Comparison of ENCODE assay signal across 13 cellular contexts in genomic region chr3:187136936-187137335, GRCh38. TPM values are rescaled to one million over a fixed set of nuclear protein-coding genes. Genes with fewer than 3 reads are reported as not detected.
A peak's percentile ranks its signal among the peaks of the same experiment; 100 is the strongest.
DNase-seq lines count a peak whose midpoint lies in the region; ATAC-seq and TF ChIP-seq lines count a peak whose summit lies in the region.
"Had no signal": no experiment of that assay in that cellular context is flagged by ENCODE, and none has a peak within 500 bp of the region (broad histone marks: within the 10 kb centered on the region; RNA-seq: fewer than 3 reads in every experiment).

No MANE protein-coding gene starts in this region.

- H3K9me3 Mint-ChIP-seq in activated T-cell treated with anti-CD3 and anti-CD28 coated beads, Interleukin-2, amount 50 U/mL, for 72 hours = peaks cover 4 to 11% of the 10 kb centered on the region in 2 donors

- TF ChIP-seq CTCF in NB4 (IDR thresholded peaks at IDR 0.05; ENCODE audit: low read depth, low read length) (no peak), choroid plexus epithelial cell (conservative IDR thresholded peaks at IDR 0.05; ENCODE audit: low read depth, low read length) (no peak)

- no peak for TF ChIP-seq POLR2A in NB4 (IDR thresholded peaks at IDR 0.05; ENCODE audit: extremely low read depth, insufficient read length)

- peaks cover 15 to 24% of the 10 kb centered on the region in 2 donors for H3K36me3 Mint-ChIP-seq in activated T-cell treated with anti-CD3 and anti-CD28 coated beads, Interleukin-2, amount 50 U/mL, for 72 hours (ENCODE audit: insufficient read depth in 2 of 2)

- peaks cover 49% of the 10 kb centered on the region for H3K4me1 Mint-ChIP-seq in activated T-cell treated with anti-CD3 and anti-CD28 coated beads, Interleukin-2, amount 50 U/mL, for 72 hours (ENCODE audit: low read depth)

- DNase-seq in activated T-cell treated with anti-CD3 and anti-CD28 coated beads, Interleukin-2, amount 50 U/mL, for 72 hours = peak; percentile 25 to 39
- DNase-seq in activated T-cell treated with anti-CD3 and anti-CD28 coated beads, Interleukin-2, amount 50 U/mL, for 1 hour = no peak
- peak; percentile 60 for DNase-seq in NB4 (ENCODE audit: low read depth)
- DNase-seq in choroid plexus epithelial cell (ENCODE audit: low read depth) = peak; percentile 44
- peak; percentile 33 for DNase-seq in stromal cell of bone marrow (ENCODE audit: low read depth)
- no peak for DNase-seq in DMS 273 (lab: John Stamatoyannopoulos, UW; ENCODE audit: unreplicated experiment)
- no peak for DNase-seq in NCI-H2196 (lab: John Stamatoyannopoulos, UW; ENCODE audit: unreplicated experiment)
- DNase-seq: activated CD8-positive, alpha-beta T cell treated with anti-CD3 and anti-CD28 coated beads for 36 hours; activated naive CD4-positive, alpha-beta T cell; stimulated activated CD8-positive, alpha-beta memory T cell treated with anti-CD3 and anti-CD28 coated beads, Interleukin-4, amount 100 ng/mL, for 48 hours had no signal

- peak overlapping the region; percentile 17 to 48 for H3K4me3 Mint-ChIP-seq in activated T-cell treated with anti-CD3 and anti-CD28 coated beads, Interleukin-2, amount 50 U/mL, for 72 hours
- H3K4me3 Mint-ChIP-seq: activated CD8-positive, alpha-beta T cell treated with anti-CD3 and anti-CD28 coated beads for 36 hours; GM23338; T-helper 1 cell treated with Interleukin-12 subunit alpha and Interleukin-12 subunit beta and Interleukin-4 antibody, amounts not matched to agents 30 μg/mL and 1 μg/mL, for 36 hours had no signal

- no peak overlapping the region for H3K27ac Mint-ChIP-seq in activated T-cell treated with anti-CD3 and anti-CD28 coated beads, Interleukin-2, amount 50 U/mL, for 72 hours
- H3K27ac Mint-ChIP-seq: activated CD8-positive, alpha-beta T cell treated with anti-CD3 and anti-CD28 coated beads for 36 hours; GM23338; T-helper 1 cell treated with Interleukin-12 subunit alpha and Interleukin-12 subunit beta and Interleukin-4 antibody, amounts not matched to agents 30 μg/mL and 1 μg/mL, for 36 hours had no signal

- H3K27me3 Mint-ChIP-seq in activated T-cell treated with anti-CD3 and anti-CD28 coated beads, Interleukin-2, amount 50 U/mL, for 72 hours (ENCODE audit: low read depth) = no peaks in the 10 kb centered on the region
- H3K27me3 Mint-ChIP-seq: activated CD8-positive, alpha-beta T cell treated with anti-CD3 and anti-CD28 coated beads for 36 hours had no signal

- H3K4me3 ChIP-seq in NB4 (ENCODE audit: low read depth, low read length) (no peak overlapping the region), choroid plexus epithelial cell (ENCODE audit: low read depth, low read length) (no peak overlapping the region)
- H3K4me3 ChIP-seq: GM23338 had no signal

- no peak for ATAC-seq in activated T-cell treated with anti-CD3 and anti-CD28 coated beads, Interleukin-2, amount 50 U/mL, for 72 hours (replicated peaks in 1 of 2)
- no peak for ATAC-seq in GM19463 (IDR thresholded peaks at IDR 0.05; ENCODE audit: unreplicated experiment)
- ATAC-seq: activated CD8-positive, alpha-beta T cell treated with anti-CD3 and anti-CD28 coated beads for 36 hours; GM23338 had no signal

RNA-seq across cellular contexts. Expression of gene RPL39L, which starts 2.4 kb away (rescaled TPM):
- 10 to 100 TPM; 32.0 to 35.9 TPM for total RNA-seq in activated T-cell treated with anti-CD3 and anti-CD28 coated beads, Interleukin-2, amount 50 U/mL, for 72 hours

Comparison
In these comparisons a context has a peak if more than half of its experiments do, and no peak if none do; other contexts are left out.
1. DNase-seq: peak in activated T-cell treated with anti-CD3 and anti-CD28 coated beads, Interleukin-2, amount 50 U/mL, for 72 hours (2 of 2), NB4 (single experiment), choroid plexus epithelial cell (single experiment) and stromal cell of bone marrow (single experiment); none in activated T-cell treated with anti-CD3 and anti-CD28 coated beads, Interleukin-2, amount 50 U/mL, for 1 hour (single experiment), DMS 273 (single experiment) and NCI-H2196 (single experiment).